ENCODE assay signal across 17 cellular contexts in genomic region chr15:57767526-57767925, GRCh38.
DNase-seq lines count a peak whose midpoint lies in the region; ATAC-seq, FAIRE-seq and TF ChIP-seq lines count a peak whose summit lies in the region.
"Had no signal": no experiment of that assay in that cellular context is flagged by ENCODE, and none has a peak within 500 bp of the region (broad histone marks: within the 10 kb centered on the region; RNA-seq: fewer than 3 reads in every experiment).

No MANE protein-coding gene starts in this region.

- POLR2A ChIA-PET in H1 (lab: Charles Lee; ENCODE audit: partially characterized antibody) = interaction anchor here (1.4 kb wide), 1 partner anchor 31 kb away, joined by 4 read pairs; no protein-coding TSS in a partner anchor
- POLR2A ChIA-PET in Caco-2 (lab: Charles Lee) = no interaction called here

- CTCF ChIA-PET in H1 (lab: Charles Lee; ENCODE audit: partially characterized antibody) = interaction anchor here (0.6 to 6.0 kb wide), 6 partner anchors 16 to 408 kb away, joined by 3 to 43 read pairs (median 6); no protein-coding TSS in a partner anchor
- CTCF ChIA-PET in mammary epithelial cell (lab: Charles Lee; ENCODE audit: low non-redundant PET) = interaction anchor here (0.6 kb wide), 1 partner anchor 100 kb away, joined by 3 read pairs; no protein-coding TSS in a partner anchor
- CTCF ChIA-PET in Caco-2 (lab: Charles Lee) = interaction anchor here (1.7 kb wide), 1 partner anchor 93 kb away, joined by 10 read pairs; no protein-coding TSS in a partner anchor

- TF ChIP-seq RAD21 in H1 (IDR thresholded peaks at IDR 0.05 in 1 of 2, conservative IDR thresholded peaks at IDR 0.05 in 1 of 2; ENCODE audit: low read depth in 2 of 2, low read length in 2 of 2) = no peak

- no peaks in the 10 kb centered on the region for H3K9me3 Mint-ChIP-seq in Caco-2 (ENCODE audit: unreplicated experiment)
- H3K9me3 Mint-ChIP-seq: CD14-positive monocyte; CD8-positive, alpha-beta memory T cell had no signal

- no peak overlapping the region for H4K91ac ChIP-seq in H1 (replicated peaks; ENCODE audit: insufficient read length, low read length)

- H3K79me1 ChIP-seq in H1 (ENCODE audit: low read depth, low read length) = no peaks in the 10 kb centered on the region

- H4K8ac ChIP-seq in H1 (ENCODE audit: extremely low read depth, insufficient read depth, low read length) = no peak overlapping the region

- BruUV-seq in mammary epithelial cell (replicated peaks; lab: Mats Ljungman, UMichigan) (no TSS peak), Caco-2 (replicated peaks; lab: Mats Ljungman, UMichigan) (no TSS peak)

- H3K36me3 Mint-ChIP-seq in Caco-2 (ENCODE audit: insufficient read depth, unreplicated experiment) = no peaks in the 10 kb centered on the region
- H3K36me3 Mint-ChIP-seq: CD14-positive monocyte had no signal

- intact Hi-C loops in mammary epithelial cell (cut with micrococcal nuclease) = no loop called here
- intact Hi-C loops in Caco-2 (cut with micrococcal nuclease; ENCODE audit: unreplicated experiment) = no loop called here

- DNase-seq in KBM-7 = peak; percentile 24
- peak; percentile 61 for DNase-seq in NB4 (ENCODE audit: low read depth)
- DNase-seq in H1 (ENCODE audit: low read depth in 1 of 2, low spot score in 2 of 2) = no peak
- no peak for DNase-seq in mammary epithelial cell
- DNase-seq in Caco-2 = no peak
- DNase-seq: CD8-positive, alpha-beta memory T cell; DMS53; GF-D8 had no signal

- H3K27me3 ChIP-seq in BLaER1 treated with 17β-estradiol and CSF1 and Interleukin-3, amounts not matched to agents 10 nM and 100 nM = peaks cover 11 to 62% (median 43%) of the 10 kb centered on the region in 11 experiments; a peak in 19 of 22 replicates
- H3K27me3 ChIP-seq in H1 (replicated peaks in 1 of 4; ENCODE audit: control insufficient read depth in 3 of 4, extremely low read depth in 1 of 4, insufficient read depth in 3 of 4, low read length in 3 of 4) = no peaks in the 10 kb centered on the region
- H3K27me3 ChIP-seq in mammary epithelial cell (ENCODE audit: insufficient read depth, low read length) = no peaks in the 10 kb centered on the region
- H3K27me3 ChIP-seq in Caco-2 (replicated peaks; ENCODE audit: control insufficient read depth, insufficient read depth, low read length) = no peaks in the 10 kb centered on the region; the same call in 1 of the 2 replicates

- no peak overlapping the region for H3K4me3 ChIP-seq in BLaER1 treated with 17β-estradiol and CSF1 and Interleukin-3, amounts not matched to agents 10 nM and 100 nM
- H3K4me3 ChIP-seq in NB4 (ENCODE audit: low read depth, low read length) = no peak overlapping the region
- H3K4me3 ChIP-seq in H1 (ENCODE audit: extremely low read depth in 1 of 4, insufficient read depth in 2 of 4, low read depth in 3 of 4, low read length in 4 of 4) = no peak overlapping the region
- H3K4me3 ChIP-seq in mammary epithelial cell (replicated peaks in 1 of 3; ENCODE audit: insufficient read depth in 1 of 3, low read depth in 2 of 3, low read length in 3 of 3) = no peak overlapping the region
- no peak overlapping the region for H3K4me3 ChIP-seq in Caco-2 (ENCODE audit: low read depth, low read length)

- H3K4me1 ChIP-seq in BLaER1 treated with 17β-estradiol and CSF1 and Interleukin-3, amounts not matched to agents 10 nM and 100 nM = peaks cover 7 to 10% (median 9%) of the 10 kb centered on the region in 10 experiments
- H3K4me1 ChIP-seq in H1 (replicated peaks in 1 of 4; ENCODE audit: control insufficient read depth in 3 of 4, insufficient read depth in 4 of 4, low read length in 3 of 4) (peaks cover 0 to 6% (median 1%) of the 10 kb centered on the region in 4 experiments; a peak in 2 of 7 replicates), mammary epithelial cell (ENCODE audit: insufficient read depth, low read length) (peaks cover 9% of the 10 kb centered on the region), Caco-2 (no peaks in the 10 kb centered on the region)

- ATAC-seq in GM21526 (IDR thresholded peaks at IDR 0.05; ENCODE audit: low FRiP score, unreplicated experiment) = no peak
- ATAC-seq: HCT116, HepG2 had no signal

- peaks cover 8% of the 10 kb centered on the region for H3K27me3 Mint-ChIP-seq in Caco-2 (ENCODE audit: insufficient read depth, unreplicated experiment)

- H3K9me3 ChIP-seq in BLaER1 treated with 17β-estradiol and CSF1 and Interleukin-3, amounts not matched to agents 10 nM and 100 nM (replicated peaks in 1 of 11) = no peaks in the 10 kb centered on the region
- H3K9me3 ChIP-seq in H1 (ENCODE audit: insufficient read depth in 2 of 2, low read depth in 1 of 2, low read length in 1 of 2) = no peaks in the 10 kb centered on the region
- no peaks in the 10 kb centered on the region for H3K9me3 ChIP-seq in mammary epithelial cell (replicated peaks; ENCODE audit: insufficient read depth, low read length)
- no peaks in the 10 kb centered on the region for H3K9me3 ChIP-seq in Caco-2

- H2BK120ac ChIP-seq in H1 (replicated peaks; ENCODE audit: low read depth, low read length) = no peak overlapping the region

- H3K23me2 ChIP-seq in H1 (ENCODE audit: low read depth, low read length) = no peaks in the 10 kb centered on the region

- no peak overlapping the region for H2BK12ac ChIP-seq in H1 (ENCODE audit: low read depth, low read length)

- no peak for TF ChIP-seq EP300 in H1 (IDR thresholded peaks at IDR 0.05; ENCODE audit: borderline replicate concordance in 1 of 2, low read depth in 2 of 2, low read length in 2 of 2)

- no peaks in the 10 kb centered on the region for H3K4me1 Mint-ChIP-seq in Caco-2 (ENCODE audit: low read depth, unreplicated experiment)
- H3K4me1 Mint-ChIP-seq: B cell had no signal

- H3K9ac ChIP-seq in BLaER1 treated with 17β-estradiol and CSF1 and Interleukin-3, amounts not matched to agents 10 nM and 100 nM = no peak overlapping the region
- no peak overlapping the region for H3K9ac ChIP-seq in H1 (replicated peaks in 1 of 4; ENCODE audit: extremely low read depth in 1 of 4, low read depth in 3 of 4, low read length in 3 of 4)
- no peak overlapping the region for H3K9ac ChIP-seq in mammary epithelial cell (ENCODE audit: insufficient read depth, low read length)

- no peak overlapping the region for H3K14ac ChIP-seq in H1 (ENCODE audit: insufficient read length)

- H3K4me2 ChIP-seq in BLaER1 treated with 17β-estradiol and CSF1 and Interleukin-3, amounts not matched to agents 10 nM and 100 nM = peak overlapping the region; percentile 25 to 72 (median 50); a peak in 21 of 22 replicates
- H3K4me2 ChIP-seq in H1 (ENCODE audit: insufficient read depth in 1 of 2, low read depth in 2 of 2, low read length in 2 of 2) = no peak overlapping the region
- no peak overlapping the region for H3K4me2 ChIP-seq in mammary epithelial cell (ENCODE audit: insufficient read depth, low read depth, low read length)

- no peak overlapping the region for H2AK5ac ChIP-seq in H1 (ENCODE audit: low read depth, low read length)

- TF ChIP-seq POLR2A in NB4 (IDR thresholded peaks at IDR 0.05; ENCODE audit: extremely low read depth, insufficient read length) = no peak
- TF ChIP-seq POLR2A in H1 (IDR thresholded peaks at IDR 0.05; ENCODE audit: control extremely low read depth in 1 of 2, low read depth in 2 of 2, low read length in 2 of 2) = no peak

- H3K56ac ChIP-seq in H1 (replicated peaks; ENCODE audit: insufficient read length, low read depth, low read length) = no peak overlapping the region

- TF ChIP-seq CTCF in NB4 (IDR thresholded peaks at IDR 0.05; ENCODE audit: low read depth, low read length) = peak; percentile 16
- TF ChIP-seq CTCF in H1 (IDR thresholded peaks at IDR 0.05; ENCODE audit: control extremely low read depth in 1 of 3, insufficient read depth in 1 of 3, low read depth in 1 of 3, low read length in 3 of 3) = peak in 2 of 3 experiments; percentile 6 to 12; a peak in 2 of 4 replicates
- no peak for TF ChIP-seq CTCF in mammary epithelial cell (conservative IDR thresholded peaks at IDR 0.05 in 1 of 2, IDR thresholded peaks at IDR 0.05 in 1 of 2; ENCODE audit: extremely low read depth in 1 of 2, insufficient read depth in 1 of 2, low read depth in 1 of 2, low read length in 2 of 2)
- no peak for TF ChIP-seq CTCF in Caco-2 (IDR thresholded peaks at IDR 0.05; ENCODE audit: insufficient read depth in 1 of 2, low read depth in 1 of 2, low read length in 1 of 2, severe bottlenecking in 1 of 2, unreplicated experiment in 1 of 2)

- no peak overlapping the region for H3K27ac ChIP-seq in BLaER1 treated with 17β-estradiol and CSF1 and Interleukin-3, amounts not matched to agents 10 nM and 100 nM
- H3K27ac ChIP-seq in H1 (ENCODE audit: low read depth, low read length) (no peak overlapping the region), mammary epithelial cell (ENCODE audit: insufficient read depth, low read depth, low read length) (no peak overlapping the region)

- dilution Hi-C loops in mammary epithelial cell (cut with HindIII; ENCODE audit: low sequenced_read_pairs) = no loop called here

- no peak overlapping the region for H2BK5ac ChIP-seq in H1 (ENCODE audit: low read depth, low read length)

- no peaks in the 10 kb centered on the region for H3K36me3 ChIP-seq in BLaER1 treated with 17β-estradiol and CSF1 and Interleukin-3, amounts not matched to agents 10 nM and 100 nM
- no peaks in the 10 kb centered on the region; a peak in 1 of 8 replicates for H3K36me3 ChIP-seq in H1 (ENCODE audit: control insufficient read depth in 2 of 4, insufficient read depth in 4 of 4, low read length in 3 of 4)
- H3K36me3 ChIP-seq in mammary epithelial cell (ENCODE audit: insufficient read depth, low read length) = no peaks in the 10 kb centered on the region
- H3K36me3 ChIP-seq in Caco-2 (ENCODE audit: control insufficient read depth, insufficient read depth, low read length) = no peaks in the 10 kb centered on the region

- H2BK20ac ChIP-seq in H1 (ENCODE audit: low read length) = no peak overlapping the region

- H4K5ac ChIP-seq in H1 (ENCODE audit: insufficient read length, low read depth, low read length) = no peak overlapping the region

- H3K27ac Mint-ChIP-seq in Caco-2 (ENCODE audit: unreplicated experiment) = no peak overlapping the region
- H3K27ac Mint-ChIP-seq: B cell, CD14-positive monocyte had no signal

- H3K23ac ChIP-seq in H1 (ENCODE audit: insufficient read length) = no peak overlapping the region

- no peak for FAIRE-seq in H1 (lab: Jason Lieb, UNC)
- FAIRE-seq: A204.1, H54, HepG2, HTR-8/SVneo had no signal

- no peak overlapping the region for H3K4me3 Mint-ChIP-seq in Caco-2 (ENCODE audit: unreplicated experiment)
- H3K4me3 Mint-ChIP-seq: B cell; CD14-positive monocyte; CD8-positive, alpha-beta memory T cell had no signal

- 91% methylated on average over 2 of the region's 2 CpGs; no CpG with 5 or more reads in 1 of the 2 experiments for WGBS in H1 (ENCODE audit: extremely low coverage in 1 of 2, insufficient coverage in 1 of 2, insufficient read length in 1 of 2, insufficient replicate concordance in 2 of 2, low coverage in 1 of 2, low lambda C conversion rate in 2 of 2, missing lambda C conversion rate in 1 of 2), 2 experiments
- 75% methylated on average over 2 of the region's 2 CpGs for WGBS in mammary epithelial cell (ENCODE audit: low coverage, missing lambda C conversion rate)

- H2BK15ac ChIP-seq in H1 (ENCODE audit: low read length) = no peak overlapping the region

- H3K79me2 ChIP-seq in H1 (ENCODE audit: control insufficient read depth in 1 of 2, insufficient read depth in 2 of 2, low read length in 2 of 2) = no peaks in the 10 kb centered on the region
- H3K79me2 ChIP-seq in mammary epithelial cell (ENCODE audit: insufficient read depth, low read length) = no peaks in the 10 kb centered on the region

- H4K20me1 ChIP-seq in BLaER1 treated with 17β-estradiol and CSF1 and Interleukin-3, amounts not matched to agents 10 nM and 100 nM = peaks cover 0 to 5% (median 0%) of the 10 kb centered on the region in 11 experiments; a peak in 1 of 22 replicates
- no peaks in the 10 kb centered on the region for H4K20me1 ChIP-seq in H1 (replicated peaks in 1 of 2; ENCODE audit: control insufficient read depth in 1 of 2, insufficient read depth in 2 of 2, low read length in 2 of 2)
- H4K20me1 ChIP-seq in mammary epithelial cell (ENCODE audit: insufficient read depth, low read length) = no peaks in the 10 kb centered on the region

- no peak overlapping the region for H3K4ac ChIP-seq in H1 (replicated peaks; ENCODE audit: insufficient read length, low read depth, low read length)

- H3K18ac ChIP-seq in H1 (ENCODE audit: extremely low read depth, low read length) = no peak overlapping the region

- in situ Hi-C loops in KBM-7 (cut with MboI; ENCODE audit: low pct_unique_long_range_greater_than_20kb, low sequenced_read_pairs) = no loop called here
- in situ Hi-C loops in mammary epithelial cell (cut with MboI; ENCODE audit: low sequenced_read_pairs in 2 of 2) = no loop called here

- no peak overlapping the region for H2AFZ ChIP-seq in H1 (ENCODE audit: low read length)
- H2AFZ ChIP-seq in mammary epithelial cell (ENCODE audit: low read depth, low read length) = no peak overlapping the region

Comparison
In these comparisons a context has a peak if more than half of its experiments do, and no peak if none do; other contexts are left out.
1. H3K4me2 ChIP-seq: peak in BLaER1 treated with 17β-estradiol and CSF1 and Interleukin-3, amounts not matched to agents 10 nM and 100 nM (11 of 11); none in H1 (0 of 2) and mammary epithelial cell (single experiment).
2. DNase-seq: peak in KBM-7 (single experiment) and NB4 (single experiment); none in H1 (0 of 2), mammary epithelial cell (single experiment) and Caco-2 (0 of 2).
3. CTCF ChIP-seq: peak in NB4 (single experiment) and H1 (2 of 3); none in mammary epithelial cell (0 of 2) and Caco-2 (0 of 2).